14 cellular contexts compared by ENCODE assay signal in the genomic region with DNA sequence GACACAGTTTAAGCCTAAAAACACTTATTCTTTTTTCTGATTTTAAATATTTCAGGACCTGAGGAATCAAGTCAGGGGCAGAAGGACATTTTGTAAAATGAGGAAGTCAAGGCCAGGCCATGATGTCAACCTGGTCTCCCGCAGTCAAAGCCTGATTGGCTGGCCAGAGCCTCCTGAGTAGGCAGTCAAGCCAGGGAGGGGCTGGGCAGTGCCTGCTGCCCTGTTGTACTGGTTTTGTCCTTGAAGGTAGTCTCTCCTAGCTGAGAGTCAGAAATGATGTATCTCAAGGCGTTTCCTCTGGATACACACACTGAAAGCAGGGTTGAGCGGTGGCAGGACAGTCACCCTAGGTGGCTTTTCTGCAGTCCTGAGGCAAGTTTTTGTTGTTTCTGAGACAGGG. TPM values are rescaled to one million over a fixed set of nuclear protein-coding genes. Genes with fewer than 3 reads are reported as not detected.
A peak's percentile ranks its signal among the peaks of the same experiment; 100 is the strongest.
DNase-seq lines count a peak whose midpoint lies in the region; ATAC-seq, FAIRE-seq and TF ChIP-seq lines count a peak whose summit lies in the region.
"Had no signal": no experiment of that assay in that cellular context is flagged by ENCODE, and none has a peak within 500 bp of the region (broad histone marks: within the 10 kb centered on the region; RNA-seq: fewer than 3 reads in every experiment).

No MANE protein-coding gene starts in this region.

- no peaks in the 10 kb centered on the region for H3K79me2 ChIP-seq in astrocyte (ENCODE audit: insufficient read depth, low read length)

- peaks cover 17% of the 10 kb centered on the region for H3K36me3 Mint-ChIP-seq in astrocyte (ENCODE audit: low read depth, unreplicated experiment)

- ATAC-seq in HG02884 (IDR thresholded peaks at IDR 0.05; ENCODE audit: unreplicated experiment) (no peak), HG03108 (IDR thresholded peaks at IDR 0.05; ENCODE audit: unreplicated experiment) (no peak)
- ATAC-seq: psoas muscle had no signal

- TF ChIP-seq CTCF in astrocyte (IDR thresholded peaks at IDR 0.05; ENCODE audit: insufficient read depth, low read depth, low read length): no peak

- FAIRE-seq in astrocyte (lab: Jason Lieb, UNC): no peak

- no peaks in the 10 kb centered on the region for H3K27me3 ChIP-seq in astrocyte (ENCODE audit: insufficient read depth, low read length)
- H3K27me3 ChIP-seq: cardiac muscle cell had no signal

- no peaks in the 10 kb centered on the region for H3K9me3 Mint-ChIP-seq in astrocyte (ENCODE audit: unreplicated experiment)

- peaks cover 2% of the 10 kb centered on the region for H3K4me1 Mint-ChIP-seq in astrocyte (ENCODE audit: low read depth, unreplicated experiment)
- H3K4me1 Mint-ChIP-seq: B cell had no signal

- H3K4me1 ChIP-seq in astrocyte (ENCODE audit: insufficient read depth, low read length): no peaks in the 10 kb centered on the region
- H3K4me1 ChIP-seq: psoas muscle had no signal

- no peak overlapping the region for H3K9ac ChIP-seq in astrocyte (ENCODE audit: low read length)

- H4K20me1 ChIP-seq in astrocyte (ENCODE audit: insufficient read depth, low read length): peaks cover 63% of the 10 kb centered on the region

- no peak overlapping the region for H3K27ac ChIP-seq in astrocyte (ENCODE audit: low read depth, low read length)
- H3K27ac ChIP-seq: cardiac muscle cell, psoas muscle, WERI-Rb-1 had no signal

- H3K4me2 ChIP-seq in astrocyte (ENCODE audit: low read length): no peak overlapping the region

- peaks cover 44% of the 10 kb centered on the region for H3K36me3 ChIP-seq in astrocyte (ENCODE audit: insufficient read depth, low read length)

- no peaks in the 10 kb centered on the region for H3K9me3 ChIP-seq in astrocyte (ENCODE audit: insufficient read depth, low read depth, low read length)
- H3K9me3 ChIP-seq: psoas muscle had no signal

- no peak overlapping the region for H3K4me3 ChIP-seq in astrocyte (ENCODE audit: insufficient read depth, low read depth, low read length)
- H3K4me3 ChIP-seq: cardiac muscle cell, psoas muscle had no signal

- DNase-seq in GF-D8 (lab: John Stamatoyannopoulos, UW) (peak; percentile 2), NOMO-1 (lab: John Stamatoyannopoulos, UW; ENCODE audit: unreplicated experiment in 2 of 2) (peak; percentile 34 to 67), astrocyte (ENCODE audit: low read depth) (no peak)
- no peak for DNase-seq in stimulated activated CD4-positive, alpha-beta T cell treated with anti-CD3 and anti-CD28 coated beads, Interleukin-2, amount 100 ng/mL, for 48 hours
- DNase-seq: midbrain; NK-92 treated with Interleukin-12 subunit alpha and Interleukin-12 subunit beta, amount 100 ng/mL, for 24 hours; psoas muscle; WERI-Rb-1 had no signal

- H3K27me3 Mint-ChIP-seq in astrocyte (ENCODE audit: low read depth, unreplicated experiment): no peaks in the 10 kb centered on the region
- H3K27me3 Mint-ChIP-seq: B cell had no signal

- peak overlapping the region; percentile 80 for H3K27ac Mint-ChIP-seq in astrocyte (ENCODE audit: unreplicated experiment)
- H3K27ac Mint-ChIP-seq: B cell had no signal

- H3K4me3 Mint-ChIP-seq in astrocyte (ENCODE audit: unreplicated experiment): no peak overlapping the region
- H3K4me3 Mint-ChIP-seq: B cell had no signal

- no peak overlapping the region for H2AFZ ChIP-seq in astrocyte (ENCODE audit: low read depth, low read length)

RNA-seq across cellular contexts. Expression of a gene that starts 19.8 kb away (rescaled TPM):
- total RNA-seq in astrocyte: 315 and 359 TPM in 2 replicates

RNA-seq across cellular contexts. Expression of a gene that starts 20.9 kb away (rescaled TPM):
- 13.1 and 16.7 TPM in 2 replicates for total RNA-seq in astrocyte

RNA-seq across cellular contexts. Expression of a gene that starts 30.4 kb away (rescaled TPM):
- total RNA-seq in astrocyte: 10.1 and 10.9 TPM in 2 replicates

RNA-seq across cellular contexts. Expression of a gene that starts 39.4 kb away (rescaled TPM):
- total RNA-seq in astrocyte: not detected in 2 replicates
- total RNA-seq: fibroblast of lung, G401, psoas muscle had no signal

RNA-seq across cellular contexts. Expression of a gene that starts 39.9 kb away (rescaled TPM):
- 12.8 and 14.5 TPM in 2 replicates for total RNA-seq in astrocyte

Comparison
In these comparisons a context has a peak if more than half of its experiments do, and no peak if none do; other contexts are left out.
1. DNase-seq: peak in GF-D8 (single experiment) and NOMO-1 (2 of 2); none in astrocyte (single experiment) and stimulated activated CD4-positive, alpha-beta T cell treated with anti-CD3 and anti-CD28 coated beads, Interleukin-2, amount 100 ng/mL, for 48 hours (0 of 2).